ENCODE assay signal across 10 cellular contexts in genomic region chr7:151078233-151079040, GRCh38. TPM values are rescaled to one million over a fixed set of nuclear protein-coding genes. Genes with fewer than 3 reads are reported as not detected.
DNase-seq lines count a peak whose midpoint lies in the region; ATAC-seq and TF ChIP-seq lines count a peak whose summit lies in the region.
"Had no signal": no experiment of that assay in that cellular context is flagged by ENCODE, and none has a peak within 500 bp of the region (broad histone marks: within the 10 kb centered on the region; RNA-seq: fewer than 3 reads in every experiment).

No MANE protein-coding gene starts in this region.

- H3K27me3 Mint-ChIP-seq in activated CD4-positive, alpha-beta T cell treated with anti-CD3 and anti-CD28 coated beads, Interleukin-2, amount 10 ng/mL, durations not matched to agents 24 days and 14 days: no peaks in the 10 kb centered on the region

- H3K4me3 ChIP-seq in Panc1 (ENCODE audit: low read depth in 2 of 2, low read length in 2 of 2) (peak overlapping the region; percentile 74 to 93; a peak in 3 of 4 replicates), fibroblast of the aortic adventitia (ENCODE audit: low read depth, low read length) (peak overlapping the region; percentile 9), spleen (peak overlapping the region in 1 of 8 donors; percentile 90)

- no peaks in the 10 kb centered on the region for H3K9me3 ChIP-seq in Panc1 (ENCODE audit: control insufficient read depth, insufficient read depth, low read depth, low read length)
- no peaks in the 10 kb centered on the region for H3K9me3 ChIP-seq in spleen

- H3K4me3 Mint-ChIP-seq in activated CD4-positive, alpha-beta T cell treated with anti-CD3 and anti-CD28 coated beads, Interleukin-2, amount 10 ng/mL, durations not matched to agents 24 days and 14 days: peak overlapping the region; percentile 86

- ATAC-seq in Panc1 (no peak), GM21786 (IDR thresholded peaks at IDR 0.05; ENCODE audit: unreplicated experiment) (no peak)

- peaks cover 18% of the 10 kb centered on the region for H3K4me1 Mint-ChIP-seq in activated CD4-positive, alpha-beta T cell treated with anti-CD3 and anti-CD28 coated beads, Interleukin-2, amount 10 ng/mL, durations not matched to agents 24 days and 14 days

- H3K4me1 ChIP-seq in Panc1 (ENCODE audit: control insufficient read depth, insufficient read depth, low read length) (peaks cover 44% of the 10 kb centered on the region), spleen (peaks cover 41 to 61% (median 49%) of the 10 kb centered on the region in 6 donors)

- H3K36me3 ChIP-seq in Panc1 (ENCODE audit: control insufficient read depth, insufficient read depth, low read length) (no peaks in the 10 kb centered on the region; the same call in 1 of the 2 replicates), spleen (peaks cover 0 to 73% (median 38%) of the 10 kb centered on the region in 6 donors)

- H3K27ac Mint-ChIP-seq in activated CD4-positive, alpha-beta T cell treated with anti-CD3 and anti-CD28 coated beads, Interleukin-2, amount 10 ng/mL, durations not matched to agents 24 days and 14 days: peak overlapping the region; percentile 78

- WGBS in spleen, 5 donors: 49 to 69% (median 60%) methylated on average over 22 of the region's 22 CpGs

- intact Hi-C loops in activated CD4-positive, alpha-beta T cell treated with anti-CD3 and anti-CD28 coated beads, Interleukin-2, amount 10 ng/mL, durations not matched to agents 24 days and 14 days (cut with micrococcal nuclease): no loop called here
- intact Hi-C loops in Panc1 (cut with micrococcal nuclease; ENCODE audit: unreplicated experiment) (loop anchor here (5.0 kb wide), 1 partner anchor 34 kb away; no protein-coding TSS in a partner anchor), spleen (cut with DNase I; ENCODE audit: low total_unique reads) (no loop called here)

- TF ChIP-seq POLR2A in spleen (IDR thresholded peaks at IDR 0.05): no peak

- no peak for TF ChIP-seq CTCF in Panc1 (IDR thresholded peaks at IDR 0.05)
- no peak for TF ChIP-seq CTCF in fibroblast of the aortic adventitia (IDR thresholded peaks at IDR 0.05; ENCODE audit: insufficient read depth, low read length)
- no peak for TF ChIP-seq CTCF in spleen (IDR thresholded peaks at IDR 0.05 in 8 of 11, conservative IDR thresholded peaks at IDR 0.05 in 3 of 11)

- no TSS peak for BruUV-seq in Panc1 (replicated peaks; lab: Mats Ljungman, UMichigan)

- H3K36me3 Mint-ChIP-seq in activated CD4-positive, alpha-beta T cell treated with anti-CD3 and anti-CD28 coated beads, Interleukin-2, amount 10 ng/mL, durations not matched to agents 24 days and 14 days (ENCODE audit: low read depth): peaks cover 34% of the 10 kb centered on the region

- CTCF ChIA-PET in Panc1 (lab: Charles Lee): no interaction called here

- in situ Hi-C loops in Panc1 (cut with HindIII; ENCODE audit: low pct_unique_long_range_greater_than_20kb, low sequenced_read_pairs): no loop called here

- no peaks in the 10 kb centered on the region for H3K9me3 Mint-ChIP-seq in activated CD4-positive, alpha-beta T cell treated with anti-CD3 and anti-CD28 coated beads, Interleukin-2, amount 10 ng/mL, durations not matched to agents 24 days and 14 days

- no peak for DNase-seq in activated CD4-positive, alpha-beta T cell treated with anti-CD3 and anti-CD28 coated beads, Interleukin-2, amount 10 ng/mL, durations not matched to agents 24 days and 14 days
- no peak for DNase-seq in activated CD4-positive, alpha-beta T cell treated with anti-CD3 and anti-CD28 coated beads for 4 hours
- DNase-seq in Panc1 (ENCODE audit: low read depth, low spot score): no peak
- DNase-seq in fibroblast of the aortic adventitia (ENCODE audit: low read depth): peak; percentile 66
- peak; percentile 80 for DNase-seq in spleen
- DNase-seq in SW480 (ENCODE audit: low spot score): no peak
- no peak for DNase-seq in NCI-H1930 (lab: John Stamatoyannopoulos, UW)
- DNase-seq: effector memory CD4-positive, alpha-beta T cell had no signal

- H3K27me3 ChIP-seq in Panc1 (ENCODE audit: control insufficient read depth, insufficient read depth, low read length) (no peaks in the 10 kb centered on the region), spleen (replicated peaks in 1 of 7) (no peaks in the 10 kb centered on the region)

- POLR2A ChIA-PET in Panc1 (lab: Charles Lee): no interaction called here

- H3K27ac ChIP-seq in Panc1 (ENCODE audit: low read length) (peak overlapping the region; percentile 91), spleen (peak overlapping the region in 3 of 8 donors; percentile 33 to 45 (median 39))
- H3K27ac ChIP-seq: C4-2B had no signal

RNA-seq across cellular contexts. Expression of gene FASTK, which starts 2.2 kb away (rescaled TPM):
- 90.8 and 92.3 TPM in 2 replicates for total RNA-seq in activated CD4-positive, alpha-beta T cell treated with anti-CD3 and anti-CD28 coated beads, Interleukin-2, amount 10 ng/mL, durations not matched to agents 24 days and 14 days
- 95.0 TPM for total RNA-seq in Panc1 (2021; ENCODE audit: unreplicated experiment)
- polyA plus RNA-seq in Panc1 (2012; ENCODE audit: insufficient read length): 104 TPM
- total RNA-seq in fibroblast of the aortic adventitia (ENCODE audit: low replicate concordance): 62.7 and 86.0 TPM in 2 replicates
- 100 to 1,000 TPM in 1 of 7 donors, 10 to 100 TPM in 6; 72.9 to 102 (median 77.6) TPM for total RNA-seq in spleen
- 100 to 1,000 TPM in 2 of 3 donors, 10 to 100 TPM in 1; 83.9 to 183 (median 136) TPM for polyA plus RNA-seq in spleen

RNA-seq across cellular contexts. Expression of gene TMUB1, which starts 4.9 kb away (rescaled TPM):
- total RNA-seq in activated CD4-positive, alpha-beta T cell treated with anti-CD3 and anti-CD28 coated beads, Interleukin-2, amount 10 ng/mL, durations not matched to agents 24 days and 14 days: 53.8 and 59.2 TPM in 2 replicates
- total RNA-seq in Panc1 (2021; ENCODE audit: unreplicated experiment): 112 TPM
- 151 TPM for polyA plus RNA-seq in Panc1 (2012; ENCODE audit: insufficient read length)
- 11.7 and 20.2 TPM in 2 replicates for total RNA-seq in fibroblast of the aortic adventitia (ENCODE audit: low replicate concordance)
- 10 to 100 TPM; 27.1 to 47.8 (median 38.2) TPM for total RNA-seq in spleen
- polyA plus RNA-seq in spleen: 10 to 100 TPM; 43.0 to 73.4 (median 45.9) TPM

RNA-seq across cellular contexts. Expression of gene AGAP3, which starts 7.8 kb away (rescaled TPM):
- 54.3 and 60.0 TPM in 2 replicates for total RNA-seq in activated CD4-positive, alpha-beta T cell treated with anti-CD3 and anti-CD28 coated beads, Interleukin-2, amount 10 ng/mL, durations not matched to agents 24 days and 14 days
- total RNA-seq in Panc1 (2021; ENCODE audit: unreplicated experiment) (103 TPM), fibroblast of the aortic adventitia (ENCODE audit: low replicate concordance) (50.2 and 74.6 TPM in 2 replicates), spleen (10 to 100 TPM; 43.2 to 94.4 (median 73.0) TPM)
- 93.3 TPM for polyA plus RNA-seq in Panc1 (2012; ENCODE audit: insufficient read length)
- 10 to 100 TPM; 21.8 to 79.1 (median 51.2) TPM for polyA plus RNA-seq in spleen

RNA-seq across cellular contexts. Expression of gene SLC4A2, which starts 19.0 kb away (rescaled TPM):
- total RNA-seq in activated CD4-positive, alpha-beta T cell treated with anti-CD3 and anti-CD28 coated beads, Interleukin-2, amount 10 ng/mL, durations not matched to agents 24 days and 14 days: 115 and 127 TPM in 2 replicates
- 580 TPM for total RNA-seq in Panc1 (2021; ENCODE audit: unreplicated experiment)
- polyA plus RNA-seq in Panc1 (2012; ENCODE audit: insufficient read length): 737 TPM
- 39.7 and 65.4 TPM in 2 replicates for total RNA-seq in fibroblast of the aortic adventitia (ENCODE audit: low replicate concordance)
- 100 to 1,000 TPM in 1 of 7 donors, 10 to 100 TPM in 6; 58.9 to 112 (median 85.2) TPM for total RNA-seq in spleen
- polyA plus RNA-seq in spleen: 100 to 1,000 TPM in 1 of 3 donors, 10 to 100 TPM in 2; 43.9 to 122 (median 99.4) TPM

RNA-seq across cellular contexts. Expression of gene CDK5, which starts 20.7 kb away (rescaled TPM):
- total RNA-seq in activated CD4-positive, alpha-beta T cell treated with anti-CD3 and anti-CD28 coated beads, Interleukin-2, amount 10 ng/mL, durations not matched to agents 24 days and 14 days: 26.5 and 26.8 TPM in 2 replicates
- total RNA-seq in Panc1 (2021; ENCODE audit: unreplicated experiment) (25.6 TPM), fibroblast of the aortic adventitia (ENCODE audit: low replicate concordance) (16.1 and 28.9 TPM in 2 replicates), spleen (10 to 100 TPM in 4 of 7 donors, 1 to 10 TPM in 3; 7.5 to 17.9 (median 11.2) TPM)
- polyA plus RNA-seq in Panc1 (2012; ENCODE audit: insufficient read length): 42.6 TPM
- 10 to 100 TPM in 1 of 3 donors, 1 to 10 TPM in 2; 6.3 to 10.1 (median 9.2) TPM for polyA plus RNA-seq in spleen

Comparison
In these comparisons a context has a peak if more than half of its experiments do, and no peak if none do; other contexts are left out.
1. DNase-seq: peak in fibroblast of the aortic adventitia (single experiment) and spleen (single experiment); none in activated CD4-positive, alpha-beta T cell treated with anti-CD3 and anti-CD28 coated beads, Interleukin-2, amount 10 ng/mL, durations not matched to agents 24 days and 14 days (single experiment), activated CD4-positive, alpha-beta T cell treated with anti-CD3 and anti-CD28 coated beads for 4 hours (0 of 2), Panc1 (single experiment), SW480 (single experiment) and NCI-H1930 (0 of 2).